12 cellular contexts compared by ENCODE assay signal in the genomic region with DNA sequence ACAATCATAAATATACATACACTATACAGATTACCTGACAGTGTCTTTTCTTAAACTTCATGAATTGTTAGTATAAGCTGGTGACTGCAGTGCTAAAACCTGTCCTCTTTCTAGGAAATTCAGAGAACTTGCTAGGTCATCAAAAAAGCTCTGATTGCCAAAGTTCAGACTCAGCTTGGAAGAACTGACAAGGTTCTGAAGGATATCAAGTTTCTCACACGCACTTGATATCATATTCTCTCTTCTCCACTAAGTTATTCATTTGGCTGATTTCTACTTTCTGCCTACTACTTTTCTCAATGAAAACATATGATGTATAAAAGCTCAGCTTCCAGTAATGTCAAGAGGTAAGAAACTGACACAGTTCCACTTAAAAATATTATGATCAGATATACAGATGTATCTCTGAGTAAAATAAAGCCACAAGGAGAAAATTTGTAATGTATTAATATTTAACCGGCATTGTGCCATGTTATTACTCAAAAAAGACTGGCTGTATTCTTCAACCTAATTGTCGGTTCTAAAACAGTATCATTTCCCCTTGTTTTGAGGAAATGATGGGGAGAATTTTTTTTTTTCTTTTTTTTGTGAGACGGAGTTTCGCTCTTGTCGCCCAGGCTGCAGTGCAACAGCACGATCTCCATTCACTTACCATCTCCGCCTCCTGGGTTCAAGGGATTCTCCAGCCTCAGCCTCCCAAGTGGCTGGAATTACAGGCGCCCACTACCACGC. TPM values are rescaled to one million over a fixed set of nuclear protein-coding genes. Genes with fewer than 3 reads are reported as not detected.
DNase-seq lines count a peak whose midpoint lies in the region; ATAC-seq and TF ChIP-seq lines count a peak whose summit lies in the region.
"Had no signal": no experiment of that assay in that cellular context is flagged by ENCODE, and none has a peak within 500 bp of the region (broad histone marks: within the 10 kb centered on the region; RNA-seq: fewer than 3 reads in every experiment).

No MANE protein-coding gene starts in this region.

- peaks cover 9% of the 10 kb centered on the region for H3K36me3 Mint-ChIP-seq in WTC11
- peaks cover 4% of the 10 kb centered on the region for H3K36me3 Mint-ChIP-seq in mesothelial cell of epicardium
- no peaks in the 10 kb centered on the region for H3K36me3 Mint-ChIP-seq in activated CD4-positive, alpha-beta memory T cell treated with anti-CD3 and anti-CD28 coated beads for 36 hours

- in situ Hi-C loops in GM13976 (cut with MboI; ENCODE audit: low sequenced_read_pairs, unreplicated experiment), result no loop called here

- peak; percentile 7 for DNase-seq in EH (ENCODE audit: low read depth)
- peak; percentile 14 for DNase-seq in M059J (ENCODE audit: low read depth)
- DNase-seq in WTC11 (ENCODE audit: low spot score), result no peak
- no peak for DNase-seq in mesothelial cell of epicardium (ENCODE audit: low spot score in 2 of 2, unreplicated experiment in 2 of 2)
- DNase-seq in T1000 (lab: John Stamatoyannopoulos, UW), result no peak
- no peak for DNase-seq in activated CD4-positive, alpha-beta memory T cell treated with anti-CD3 and anti-CD28 coated beads for 36 hours
- DNase-seq in GM13976 (ENCODE audit: low spot score), result no peak
- DNase-seq: activated CD8-positive, alpha-beta memory T cell treated with anti-CD3 and anti-CD28 coated beads for 24 hours; amygdala; stimulated activated naive CD4-positive, alpha-beta T cell; T-helper 1 cell had no signal

- H3K27me3 Mint-ChIP-seq in WTC11 (ENCODE audit: low read depth), result no peaks in the 10 kb centered on the region
- no peaks in the 10 kb centered on the region for H3K27me3 Mint-ChIP-seq in mesothelial cell of epicardium (ENCODE audit: low read depth)
- H3K27me3 Mint-ChIP-seq in activated CD4-positive, alpha-beta memory T cell treated with anti-CD3 and anti-CD28 coated beads for 36 hours, result peaks cover 21% of the 10 kb centered on the region

- CTCF ChIA-PET in WTC11 (lab: Charles Lee), result interaction anchor here (1.1 to 1.3 kb wide), 2 partner anchors 10 to 36 kb away, joined by 3 read pairs; no protein-coding TSS in a partner anchor
- CTCF ChIA-PET in activated CD4-positive, alpha-beta memory T cell treated with anti-CD3 and anti-CD28 coated beads for 36 hours (lab: Charles Lee), result no interaction called here

- POLR2A ChIA-PET in WTC11 (lab: Charles Lee), result no interaction called here
- POLR2A ChIA-PET in activated CD4-positive, alpha-beta memory T cell treated with anti-CD3 and anti-CD28 coated beads for 36 hours (lab: Charles Lee), result interaction anchor here (1.1 to 1.3 kb wide), 2 partner anchors 26 to 32 kb away, joined by 3 to 6 read pairs; no protein-coding TSS in a partner anchor

- ATAC-seq in WTC11 (no peak), GM21528 (IDR thresholded peaks at IDR 0.05; ENCODE audit: low FRiP score, unreplicated experiment) (no peak)

- intact Hi-C loops in activated CD4-positive, alpha-beta memory T cell treated with anti-CD3 and anti-CD28 coated beads for 36 hours (cut with micrococcal nuclease), result no loop called here

- H3K4me1 Mint-ChIP-seq in WTC11 (peaks cover 39% of the 10 kb centered on the region), mesothelial cell of epicardium (peaks cover 21% of the 10 kb centered on the region)
- H3K4me1 Mint-ChIP-seq in activated CD4-positive, alpha-beta memory T cell treated with anti-CD3 and anti-CD28 coated beads for 36 hours (ENCODE audit: low read depth), result peaks cover 16% of the 10 kb centered on the region

- TF ChIP-seq CTCF in WTC11 (IDR thresholded peaks at IDR 0.05), result no peak
- TF ChIP-seq CTCF in mesothelial cell of epicardium (IDR thresholded peaks at IDR 0.05; ENCODE audit: unreplicated experiment), result no peak
- TF ChIP-seq CTCF in GM13976 (IDR thresholded peaks at IDR 0.05; ENCODE audit: borderline replicate concordance, control extremely low read depth, extremely low read depth, insufficient read depth, missing control alignments), result no peak

- peak overlapping the region; percentile 47 for H3K4me3 Mint-ChIP-seq in WTC11
- H3K4me3 Mint-ChIP-seq in mesothelial cell of epicardium, result peak overlapping the region; percentile 18
- no peak overlapping the region for H3K4me3 Mint-ChIP-seq in activated CD4-positive, alpha-beta memory T cell treated with anti-CD3 and anti-CD28 coated beads for 36 hours

- H3K9me3 Mint-ChIP-seq in WTC11 (no peaks in the 10 kb centered on the region), mesothelial cell of epicardium (no peaks in the 10 kb centered on the region)
- H3K9me3 Mint-ChIP-seq in activated CD4-positive, alpha-beta memory T cell treated with anti-CD3 and anti-CD28 coated beads for 36 hours, result no peaks in the 10 kb centered on the region

- H3K27ac Mint-ChIP-seq in WTC11 (0 out of 2 replicates have a peak overlapping the region, but pooled peaks have one; percentile 58), mesothelial cell of epicardium (peak overlapping the region; percentile 39)
- no peak overlapping the region for H3K27ac Mint-ChIP-seq in activated CD4-positive, alpha-beta memory T cell treated with anti-CD3 and anti-CD28 coated beads for 36 hours

TF ChIP-seq in WTC11, 78 proteins besides CTCF, POLR2A, EP300 and RAD21 (continues in another document):
- TF ChIP-seq HMGA2 (CRISPR knock-in tag; IDR thresholded peaks at IDR 0.05) (no peak), ZNF138 (CRISPR knock-in tag; conservative IDR thresholded peaks at IDR 0.05) (no peak), OVOL2 (CRISPR knock-in tag; IDR thresholded peaks at IDR 0.05; ENCODE audit: borderline replicate concordance) (no peak), USF2 (CRISPR knock-in tag; IDR thresholded peaks at IDR 0.05) (no peak), FOXP1 (CRISPR knock-in tag; IDR thresholded peaks at IDR 0.05; ENCODE audit: borderline replicate concordance) (no peak), JUN (CRISPR knock-in tag; IDR thresholded peaks at IDR 0.05) (no peak), NFYB (CRISPR knock-in tag; conservative IDR thresholded peaks at IDR 0.05; ENCODE audit: low read depth) (no peak), PRRX2 (CRISPR knock-in tag; IDR thresholded peaks at IDR 0.05) (no peak), SP1 (CRISPR knock-in tag; conservative IDR thresholded peaks at IDR 0.05) (no peak)
- TF ChIP-seq, protein P1, sequence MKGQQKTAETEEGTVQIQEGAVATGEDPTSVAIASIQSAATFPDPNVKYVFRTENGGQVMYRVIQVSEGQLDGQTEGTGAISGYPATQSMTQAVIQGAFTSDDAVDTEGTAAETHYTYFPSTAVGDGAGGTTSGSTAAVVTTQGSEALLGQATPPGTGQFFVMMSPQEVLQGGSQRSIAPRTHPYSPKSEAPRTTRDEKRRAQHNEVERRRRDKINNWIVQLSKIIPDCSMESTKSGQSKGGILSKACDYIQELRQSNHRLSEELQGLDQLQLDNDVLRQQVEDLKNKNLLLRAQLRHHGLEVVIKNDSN (CRISPR knock-in tag; IDR thresholded peaks at IDR 0.05), result no peak
- TF ChIP-seq, protein P2, sequence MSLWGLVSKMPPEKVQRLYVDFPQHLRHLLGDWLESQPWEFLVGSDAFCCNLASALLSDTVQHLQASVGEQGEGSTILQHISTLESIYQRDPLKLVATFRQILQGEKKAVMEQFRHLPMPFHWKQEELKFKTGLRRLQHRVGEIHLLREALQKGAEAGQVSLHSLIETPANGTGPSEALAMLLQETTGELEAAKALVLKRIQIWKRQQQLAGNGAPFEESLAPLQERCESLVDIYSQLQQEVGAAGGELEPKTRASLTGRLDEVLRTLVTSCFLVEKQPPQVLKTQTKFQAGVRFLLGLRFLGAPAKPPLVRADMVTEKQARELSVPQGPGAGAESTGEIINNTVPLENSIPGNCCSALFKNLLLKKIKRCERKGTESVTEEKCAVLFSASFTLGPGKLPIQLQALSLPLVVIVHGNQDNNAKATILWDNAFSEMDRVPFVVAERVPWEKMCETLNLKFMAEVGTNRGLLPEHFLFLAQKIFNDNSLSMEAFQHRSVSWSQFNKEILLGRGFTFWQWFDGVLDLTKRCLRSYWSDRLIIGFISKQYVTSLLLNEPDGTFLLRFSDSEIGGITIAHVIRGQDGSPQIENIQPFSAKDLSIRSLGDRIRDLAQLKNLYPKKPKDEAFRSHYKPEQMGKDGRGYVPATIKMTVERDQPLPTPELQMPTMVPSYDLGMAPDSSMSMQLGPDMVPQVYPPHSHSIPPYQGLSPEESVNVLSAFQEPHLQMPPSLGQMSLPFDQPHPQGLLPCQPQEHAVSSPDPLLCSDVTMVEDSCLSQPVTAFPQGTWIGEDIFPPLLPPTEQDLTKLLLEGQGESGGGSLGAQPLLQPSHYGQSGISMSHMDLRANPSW (CRISPR knock-in tag; conservative IDR thresholded peaks at IDR 0.05; ENCODE audit: low read depth), result no peak
- TF ChIP-seq, protein P3, sequence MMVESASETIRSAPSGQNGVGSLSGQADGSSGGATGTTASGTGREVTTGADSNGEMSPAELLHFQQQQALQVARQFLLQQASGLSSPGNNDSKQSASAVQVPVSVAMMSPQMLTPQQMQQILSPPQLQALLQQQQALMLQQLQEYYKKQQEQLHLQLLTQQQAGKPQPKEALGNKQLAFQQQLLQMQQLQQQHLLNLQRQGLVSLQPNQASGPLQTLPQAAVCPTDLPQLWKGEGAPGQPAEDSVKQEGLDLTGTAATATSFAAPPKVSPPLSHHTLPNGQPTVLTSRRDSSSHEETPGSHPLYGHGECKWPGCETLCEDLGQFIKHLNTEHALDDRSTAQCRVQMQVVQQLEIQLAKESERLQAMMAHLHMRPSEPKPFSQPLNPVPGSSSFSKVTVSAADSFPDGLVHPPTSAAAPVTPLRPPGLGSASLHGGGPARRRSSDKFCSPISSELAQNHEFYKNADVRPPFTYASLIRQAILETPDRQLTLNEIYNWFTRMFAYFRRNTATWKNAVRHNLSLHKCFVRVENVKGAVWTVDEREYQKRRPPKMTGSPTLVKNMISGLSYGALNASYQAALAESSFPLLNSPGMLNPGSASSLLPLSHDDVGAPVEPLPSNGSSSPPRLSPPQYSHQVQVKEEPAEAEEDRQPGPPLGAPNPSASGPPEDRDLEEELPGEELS (CRISPR knock-in tag; IDR thresholded peaks at IDR 0.05), result no peak

RNA-seq across cellular contexts. Expression of gene OSBPL1A, which starts 2.4 kb away (rescaled TPM):
- total RNA-seq in M059J (2014; rRNA removed; shearing (Covaris generic)), result 19.1 and 26.4 TPM in 2 replicates
- total RNA-seq in WTC11 (2021) (53.1 to 55.1 TPM (median 54.4 TPM) in 3 replicates), mesothelial cell of epicardium (36.1 to 39.7 TPM (median 37.5 TPM) in 3 replicates)
- total RNA-seq in activated CD4-positive, alpha-beta memory T cell treated with anti-CD3 and anti-CD28 coated beads for 36 hours, result 1 to 10 TPM; 1.4 to 2.4 TPM

RNA-seq across cellular contexts. Expression of gene IMPACT, which starts 31.3 kb away (rescaled TPM):
- total RNA-seq in M059J (2014; rRNA removed; shearing (Covaris generic)), result 16.5 and 24.3 TPM in 2 replicates
- 48.0 to 48.8 TPM (median 48.3 TPM) in 3 replicates for total RNA-seq in WTC11 (2021)
- total RNA-seq in mesothelial cell of epicardium, result 46.5 to 54.0 TPM (median 52.2 TPM) in 3 replicates
- total RNA-seq in activated CD4-positive, alpha-beta memory T cell treated with anti-CD3 and anti-CD28 coated beads for 36 hours, result 10 to 100 TPM; 13.7 to 15.9 TPM

Comparison
In these comparisons a context has a peak if more than half of its experiments do, and no peak if none do; other contexts are left out.
1. DNase-seq: peak in EH (single experiment) and M059J (single experiment); none in WTC11 (single experiment), mesothelial cell of epicardium (0 of 2), T1000 (single experiment), activated CD4-positive, alpha-beta memory T cell treated with anti-CD3 and anti-CD28 coated beads for 36 hours (single experiment) and GM13976 (single experiment).